ENCODE assay signal across 17 cellular contexts in genomic region chr2:23280401-23280800, GRCh38.
DNase-seq lines count a peak whose midpoint lies in the region; ATAC-seq and TF ChIP-seq lines count a peak whose summit lies in the region.
"Had no signal": no experiment of that assay in that cellular context is flagged by ENCODE, and none has a peak within 500 bp of the region (broad histone marks: within the 10 kb centered on the region; RNA-seq: fewer than 3 reads in every experiment).

No MANE protein-coding gene starts in this region.

- DNase-seq in A172 (ENCODE audit: low spot score) (peak; percentile 67), HT1080 (ENCODE audit: low read depth) (peak; percentile 84), RPMI7951 (ENCODE audit: low read depth) (peak; percentile 59), foreskin keratinocyte (peak in 1 of 2 donors; percentile 48), esophagus squamous epithelium (lab: John Stamatoyannopoulos, UW) (no peak), NCI-H748 (lab: John Stamatoyannopoulos, UW; ENCODE audit: unreplicated experiment) (no peak), substantia nigra (lab: John Stamatoyannopoulos, UW) (no peak)
- DNase-seq in activated CD4-positive, alpha-beta T cell treated with anti-CD3 and anti-CD28 coated beads for 48 hours: no peak
- DNase-seq: C1 segment of cervical spinal cord, DMS153, HCEC 1CT, NCI-H1092 treated with DMSO at 0.1 percent for 48 hours, NCI-H187, NCI-H446, OCI-M1, SHP77 treated with DMSO at 0.1 percent for 48 hours had no signal

- no peaks in the 10 kb centered on the region for H3K4me1 ChIP-seq in foreskin keratinocyte
- H3K4me1 ChIP-seq in esophagus squamous epithelium: no peaks in the 10 kb centered on the region

- intact Hi-C loops in esophagus squamous epithelium (cut with DNase I): no loop called here

- no peaks in the 10 kb centered on the region for H3K36me3 ChIP-seq in esophagus squamous epithelium

- H3K27me3 ChIP-seq in foreskin keratinocyte (no peaks in the 10 kb centered on the region), esophagus squamous epithelium (peaks cover 0 to 3% (median 0%) of the 10 kb centered on the region in 4 donors)

- no peak for TF ChIP-seq POLR2A in esophagus squamous epithelium (IDR thresholded peaks at IDR 0.05)

- H3K27ac ChIP-seq in foreskin keratinocyte (no peak overlapping the region), esophagus squamous epithelium (no peak overlapping the region), substantia nigra (ENCODE audit: low read depth, low read length, poor library complexity, severe bottlenecking) (no peak overlapping the region)

- H3K9me3 ChIP-seq in esophagus squamous epithelium: no peaks in the 10 kb centered on the region

- peak; percentile 77 for ATAC-seq in foreskin keratinocyte
- ATAC-seq: K562 had no signal

- 46 to 79% methylated on average over 2 of the region's 2 CpGs for WGBS in esophagus squamous epithelium, 2 donors

- H3K4me3 ChIP-seq in esophagus squamous epithelium: no peak overlapping the region
- H3K4me3 ChIP-seq: K562 had no signal

- TF ChIP-seq CTCF in foreskin keratinocyte (conservative IDR thresholded peaks at IDR 0.05) (no peak), esophagus squamous epithelium (IDR thresholded peaks at IDR 0.05) (no peak)

Comparison
In these comparisons a context has a peak if more than half of its experiments do, and no peak if none do; other contexts are left out.
1. DNase-seq: peak in A172 (single experiment), HT1080 (single experiment) and RPMI7951 (single experiment); none in esophagus squamous epithelium (single experiment), NCI-H748 (single experiment), activated CD4-positive, alpha-beta T cell treated with anti-CD3 and anti-CD28 coated beads for 48 hours (single experiment) and substantia nigra (0 of 49).